8 cellular contexts compared by ENCODE assay signal in the genomic region with DNA sequence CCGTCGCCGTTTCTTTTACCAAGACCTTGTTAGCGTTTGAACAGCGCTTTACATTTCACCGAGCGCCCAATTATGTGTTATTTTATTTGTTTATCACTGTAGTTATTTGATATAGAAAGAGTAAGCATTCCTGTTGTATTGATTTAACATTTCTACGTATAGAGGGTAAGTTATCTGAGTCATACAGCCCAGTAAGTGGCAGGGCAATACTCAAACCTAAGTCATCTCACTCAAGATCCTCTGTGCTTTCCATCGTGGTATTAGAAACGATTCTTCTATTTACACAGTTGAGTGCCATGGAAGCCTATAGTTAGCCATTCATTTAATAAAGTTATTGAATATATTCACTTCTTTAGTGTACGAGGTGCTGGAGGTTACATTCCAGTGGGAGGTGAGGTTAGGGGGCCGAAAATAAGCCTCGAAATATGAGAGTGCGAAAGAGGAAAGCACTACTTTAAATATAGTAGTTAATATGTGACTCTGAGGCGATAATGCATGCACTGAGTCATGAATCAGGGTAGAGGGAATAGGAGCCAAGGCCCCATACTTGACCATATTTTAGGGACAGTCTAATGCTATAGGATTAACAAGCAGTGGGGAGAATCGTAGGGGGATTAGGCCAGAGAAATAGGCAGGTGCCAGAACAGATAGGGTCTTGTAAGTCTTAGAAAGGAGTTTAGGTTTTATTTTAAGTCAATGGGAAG. TPM values are rescaled to one million over a fixed set of nuclear protein-coding genes. Genes with fewer than 3 reads are reported as not detected.
A peak's percentile ranks its signal among the peaks of the same experiment; 100 is the strongest.
DNase-seq lines count a peak whose midpoint lies in the region; ATAC-seq and TF ChIP-seq lines count a peak whose summit lies in the region.

No MANE protein-coding gene starts in this region.

- DNase-seq in heart right ventricle (no peak), left ventricle myocardium superior (no peak), lower lobe of right lung (no peak), aorta (no peak), globus pallidus (ENCODE audit: low spot score) (no peak), C1 segment of cervical spinal cord (lab: John Stamatoyannopoulos, UW) (no peak)
- no peak for DNase-seq in activated naive CD8-positive, alpha-beta T cell treated with anti-CD3 and anti-CD28 coated beads, Interleukin-2, amount 50 U/mL, for 24 hours

- H3K27ac Mint-ChIP-seq in activated naive CD8-positive, alpha-beta T cell treated with anti-CD3 and anti-CD28 coated beads, Interleukin-2, amount 50 U/mL, for 24 hours, result peak overlapping the region; percentile 99

- H3K4me3 Mint-ChIP-seq in activated naive CD8-positive, alpha-beta T cell treated with anti-CD3 and anti-CD28 coated beads, Interleukin-2, amount 50 U/mL, for 24 hours, result peak overlapping the region; percentile 97

- H3K27ac ChIP-seq in heart right ventricle (peak overlapping the region in 1 of 10 donors; percentile 97), lower lobe of right lung (no peak overlapping the region), aorta (ENCODE audit: low read depth in 1 of 2, low read length in 2 of 2) (no peak overlapping the region)

- H3K4me3 ChIP-seq in heart right ventricle (peak overlapping the region; percentile 61 to 92 (median 72)), lower lobe of right lung (peak overlapping the region; percentile 75), aorta (ENCODE audit: low read length in 2 of 2) (peak overlapping the region; percentile 44 to 67)

- H3K36me3 ChIP-seq in heart right ventricle (peaks cover 0 to 32% (median 0%) of the 10 kb centered on the region in 9 donors), lower lobe of right lung (peaks cover 10% of the 10 kb centered on the region), aorta (ENCODE audit: control insufficient read depth in 1 of 2, insufficient read depth in 2 of 2, low read length in 1 of 2) (peaks cover 0 to 2% of the 10 kb centered on the region in 2 donors)

- no peaks in the 10 kb centered on the region for H3K9me3 Mint-ChIP-seq in activated naive CD8-positive, alpha-beta T cell treated with anti-CD3 and anti-CD28 coated beads, Interleukin-2, amount 50 U/mL, for 24 hours

- H3K4me1 ChIP-seq in heart right ventricle (peaks cover 3 to 32% (median 18%) of the 10 kb centered on the region in 9 donors), lower lobe of right lung (peaks cover 17% of the 10 kb centered on the region), aorta (ENCODE audit: control insufficient read depth in 1 of 2, insufficient read depth in 2 of 2, low read length in 2 of 2) (peaks cover 0 to 3% of the 10 kb centered on the region in 2 donors)

- no peaks in the 10 kb centered on the region for H3K27me3 Mint-ChIP-seq in activated naive CD8-positive, alpha-beta T cell treated with anti-CD3 and anti-CD28 coated beads, Interleukin-2, amount 50 U/mL, for 24 hours

- H3K9me3 ChIP-seq in heart right ventricle (no peaks in the 10 kb centered on the region), lower lobe of right lung (no peaks in the 10 kb centered on the region), aorta (ENCODE audit: control insufficient read depth, low read length) (no peaks in the 10 kb centered on the region)

- peaks cover 26% of the 10 kb centered on the region for H3K4me1 Mint-ChIP-seq in activated naive CD8-positive, alpha-beta T cell treated with anti-CD3 and anti-CD28 coated beads, Interleukin-2, amount 50 U/mL, for 24 hours

- peaks cover 15% of the 10 kb centered on the region for H3K36me3 Mint-ChIP-seq in activated naive CD8-positive, alpha-beta T cell treated with anti-CD3 and anti-CD28 coated beads, Interleukin-2, amount 50 U/mL, for 24 hours (ENCODE audit: low read depth)

- no peak for ATAC-seq in heart right ventricle
- ATAC-seq in left ventricle myocardium superior, result no peak
- ATAC-seq in activated naive CD8-positive, alpha-beta T cell treated with anti-CD3 and anti-CD28 coated beads, Interleukin-2, amount 50 U/mL, for 24 hours, result no peak
- ATAC-seq in lower lobe of right lung, result no peak
- ATAC-seq in aorta (ENCODE audit: low FRiP score), result no peak
- ATAC-seq in GM18520 (IDR thresholded peaks at IDR 0.05; ENCODE audit: unreplicated experiment), result no peak

- WGBS in heart right ventricle, 2 donors, result 10 to 13% methylated on average over 16 of the region's 16 CpGs
- 10 to 13% methylated on average over 16 of the region's 16 CpGs for WGBS in aorta, 2 donors

- no peaks in the 10 kb centered on the region for H3K27me3 ChIP-seq in heart right ventricle
- no peaks in the 10 kb centered on the region for H3K27me3 ChIP-seq in lower lobe of right lung (ENCODE audit: low read depth)
- H3K27me3 ChIP-seq in aorta (ENCODE audit: control insufficient read depth in 1 of 2, insufficient read depth in 2 of 2, low read length in 1 of 2), result no peaks in the 10 kb centered on the region

- intact Hi-C loops in heart right ventricle (cut with DNase I) (loop anchor here in 2 of 10 donors (5.0 to 10.0 kb wide), 3 partner anchors 115 to 545 kb away; partner anchors contain the start of gene TIGAR (in 1 of the 2)), left ventricle myocardium superior (cut with micrococcal nuclease) (no loop called here), lower lobe of right lung (cut with DNase I) (no loop called here), aorta (cut with DNase I) (loop anchor here (2.0 to 10.0 kb wide), 3 partner anchors 21 to 665 kb away; partner anchors contain the start of gene PARP11 (in 1 of the 2))

- TF ChIP-seq CTCF in heart right ventricle (IDR thresholded peaks at IDR 0.05), result no peak
- no peak for TF ChIP-seq CTCF in lower lobe of right lung (IDR thresholded peaks at IDR 0.05)

RNA-seq across cellular contexts. Expression of gene RAD51AP1, which starts 0.6 kb away (rescaled TPM):
- 1 to 10 TPM in 8 of 10 donors, under 1 TPM in 2; 0.35 to 3.4 (median 1.2) TPM for total RNA-seq in heart right ventricle
- polyA plus RNA-seq in heart right ventricle, result under 1 TPM; 0.46 to 0.59 TPM
- total RNA-seq in left ventricle myocardium superior, result 1.2 TPM
- total RNA-seq in lower lobe of right lung, result 3.7 TPM
- 1 to 10 TPM; 1.2 to 2.8 TPM for total RNA-seq in aorta
- 1 to 10 TPM; 2.2 to 2.9 TPM for polyA plus RNA-seq in aorta

RNA-seq across cellular contexts. Expression of gene DYRK4, which starts 22.7 kb away (rescaled TPM):
- total RNA-seq in heart right ventricle, result 10 to 100 TPM; 21.2 to 34.3 (median 28.2) TPM
- polyA plus RNA-seq in heart right ventricle, result 10 to 100 TPM; 40.4 to 64.5 TPM
- total RNA-seq in left ventricle myocardium superior, result 26.6 TPM
- total RNA-seq in lower lobe of right lung, result 41.4 TPM
- total RNA-seq in aorta, result 10 to 100 TPM; 29.6 to 33.8 TPM
- polyA plus RNA-seq in aorta, result 10 to 100 TPM; 45.3 to 74.8 TPM

Comparison
In these comparisons a context has a peak if more than half of its experiments do, and no peak if none do; other contexts are left out.
1. intact Hi-C loops: an anchor here in aorta (2.0 to 10.0 kb wide); none called in left ventricle myocardium superior and lower lobe of right lung.